Comparison of ENCODE assay signal across 28 cellular contexts in the genomic region with DNA sequence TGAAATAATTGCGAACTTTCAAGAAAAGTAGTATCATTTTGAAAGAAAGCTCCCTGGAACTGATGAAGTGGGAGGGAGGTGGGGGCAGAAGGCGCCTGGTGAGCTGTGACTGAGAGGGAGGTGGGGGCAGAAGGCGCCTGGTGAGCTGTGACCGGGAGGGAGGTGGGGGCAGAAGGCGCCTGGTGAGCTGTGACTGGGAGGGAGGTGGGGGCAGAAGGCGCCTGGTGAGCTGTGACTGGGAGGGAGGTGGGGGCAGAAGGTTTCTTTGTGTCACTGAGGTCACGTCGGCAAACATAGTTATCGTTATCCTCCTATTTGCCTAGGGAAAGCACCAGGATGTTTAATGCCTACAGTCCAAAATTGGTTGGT. TPM values are rescaled to one million over a fixed set of nuclear protein-coding genes. Genes with fewer than 3 reads are reported as not detected.
DNase-seq lines count a peak whose midpoint lies in the region; ATAC-seq lines count a peak whose summit lies in the region.
"Had no signal": no experiment of that assay in that cellular context is flagged by ENCODE, and none has a peak within 500 bp of the region (broad histone marks: within the 10 kb centered on the region; RNA-seq: fewer than 3 reads in every experiment).

No MANE protein-coding gene starts in this region.

- H3K9me3 Mint-ChIP-seq in activated T-helper 2 cell treated with anti-CD3 and anti-CD28 coated beads, Interferon-gamma antibody, Interleukin-2, Interleukin-4, amounts not matched to agents 10 μg/mL and 5 μg/mL and 100 μg/mL, durations not matched to agents 14 hours and 24 hours and 36 hours = peaks cover 8% of the 10 kb centered on the region
- H3K9me3 Mint-ChIP-seq in naive thymus-derived CD4-positive, alpha-beta T cell = peaks cover 0 to 4% (median 0%) of the 10 kb centered on the region in 11 donors
- H3K9me3 Mint-ChIP-seq in activated T-cell treated with anti-CD3 and anti-CD28 coated beads, Interleukin-2, amount 50 U/mL, for 72 hours = peaks cover 1 to 4% of the 10 kb centered on the region in 2 donors
- H3K9me3 Mint-ChIP-seq: activated naive CD4-positive, alpha-beta T cell treated with anti-CD3 and anti-CD28 coated beads, Interleukin-2, amount 50 U/mL, for 24 hours; stimulated activated naive CD8-positive, alpha-beta T cell treated with anti-CD3 and anti-CD28 coated beads, Interleukin-15, Interleukin-2, amounts not matched to agents 100 ng/mL and 50 ng/mL, for 24 hours had no signal

- peaks cover 19% of the 10 kb centered on the region for H3K4me1 Mint-ChIP-seq in activated T-helper 2 cell treated with anti-CD3 and anti-CD28 coated beads, Interferon-gamma antibody, Interleukin-2, Interleukin-4, amounts not matched to agents 10 μg/mL and 5 μg/mL and 100 μg/mL, durations not matched to agents 14 hours and 24 hours and 36 hours (ENCODE audit: low read depth)
- peaks cover 5 to 11% (median 9%) of the 10 kb centered on the region in 7 donors for H3K4me1 Mint-ChIP-seq in naive thymus-derived CD4-positive, alpha-beta T cell
- peaks cover 36% of the 10 kb centered on the region for H3K4me1 Mint-ChIP-seq in activated T-cell treated with anti-CD3 and anti-CD28 coated beads, Interleukin-2, amount 50 U/mL, for 72 hours (ENCODE audit: low read depth)

- CTCF ChIA-PET in naive thymus-derived CD4-positive, alpha-beta T cell (lab: Charles Lee) = no interaction called here

- peaks cover 7% of the 10 kb centered on the region for H3K36me3 Mint-ChIP-seq in activated T-helper 2 cell treated with anti-CD3 and anti-CD28 coated beads, Interferon-gamma antibody, Interleukin-2, Interleukin-4, amounts not matched to agents 10 μg/mL and 5 μg/mL and 100 μg/mL, durations not matched to agents 14 hours and 24 hours and 36 hours (ENCODE audit: low read depth)
- H3K36me3 Mint-ChIP-seq in naive thymus-derived CD4-positive, alpha-beta T cell = peaks cover 0 to 3% (median 0%) of the 10 kb centered on the region in 5 donors
- peaks cover 0 to 3% of the 10 kb centered on the region in 2 donors for H3K36me3 Mint-ChIP-seq in activated T-cell treated with anti-CD3 and anti-CD28 coated beads, Interleukin-2, amount 50 U/mL, for 72 hours (ENCODE audit: insufficient read depth in 2 of 2)
- H3K36me3 Mint-ChIP-seq: CD4-positive, CD25-positive, alpha-beta regulatory T cell had no signal

- POLR2A ChIA-PET in naive thymus-derived CD4-positive, alpha-beta T cell (lab: Charles Lee) = no interaction called here

- peaks cover 22% of the 10 kb centered on the region for H3K27me3 Mint-ChIP-seq in activated T-helper 2 cell treated with anti-CD3 and anti-CD28 coated beads, Interferon-gamma antibody, Interleukin-2, Interleukin-4, amounts not matched to agents 10 μg/mL and 5 μg/mL and 100 μg/mL, durations not matched to agents 14 hours and 24 hours and 36 hours (ENCODE audit: low read depth)
- peaks cover 41 to 61% (median 51%) of the 10 kb centered on the region in 5 donors for H3K27me3 Mint-ChIP-seq in naive thymus-derived CD4-positive, alpha-beta T cell
- H3K27me3 Mint-ChIP-seq in activated T-cell treated with anti-CD3 and anti-CD28 coated beads, Interleukin-2, amount 50 U/mL, for 72 hours (ENCODE audit: low read depth) = peaks cover 45% of the 10 kb centered on the region

- no peaks in the 10 kb centered on the region for H3K4me1 ChIP-seq in naive thymus-derived CD4-positive, alpha-beta T cell (ENCODE audit: control insufficient read depth in 2 of 2, insufficient read depth in 2 of 2, low read length in 2 of 2)
- H3K4me1 ChIP-seq: colonic mucosa, SJSA1 had no signal

- no peak overlapping the region for H3K4me3 ChIP-seq in naive thymus-derived CD4-positive, alpha-beta T cell (ENCODE audit: low read length)
- H3K4me3 ChIP-seq: colonic mucosa, HAP-1, SJSA1, thoracic aorta had no signal

- DNase-seq in DMS 273 (lab: John Stamatoyannopoulos, UW; ENCODE audit: unreplicated experiment) (peak; percentile 42), DMS 273 treated with DMSO at 0.1 percent for 48 hours (lab: John Stamatoyannopoulos, UW) (no peak), HK-2 (ENCODE audit: unreplicated experiment) (peak; percentile 69), NCI-H446 treated with DMSO at 0.1 percent for 48 hours (lab: John Stamatoyannopoulos, UW) (no peak), posterior vena cava (ENCODE audit: low spot score) (no peak)
- DNase-seq in activated T-helper 2 cell treated with anti-CD3 and anti-CD28 coated beads, Interferon-gamma antibody, Interleukin-2, Interleukin-4, amounts not matched to agents 10 μg/mL and 5 μg/mL and 100 μg/mL, durations not matched to agents 14 hours and 24 hours and 36 hours (ENCODE audit: low spot score) = no peak
- DNase-seq in naive thymus-derived CD4-positive, alpha-beta T cell = no peak
- no peak for DNase-seq in activated T-cell treated with anti-CD3 and anti-CD28 coated beads, Interleukin-2, amount 50 U/mL, for 72 hours
- DNase-seq: activated CD4-positive, CD25-positive, alpha-beta regulatory T cell treated with anti-CD3 and anti-CD28 coated beads, Interleukin-2, amount 50 U/mL, for 72 hours; activated T-cell treated with anti-CD3 and anti-CD28 coated beads, Interleukin-2, amount 50 U/mL, for 1 hour; amygdala; CD4-positive, CD25-positive, alpha-beta regulatory T cell; colonic mucosa; effector CD8-positive, alpha-beta T cell; erythroblast; NCI-H1048; NCI-H1694; NCI-H524 treated with DMSO at 0.1 percent for 48 hours; stimulated activated CD4-positive, alpha-beta T cell treated with anti-CD3 and anti-CD28 coated beads, Interleukin-15, amount 100 ng/mL, for 24 hours; T-helper 1 cell had no signal

- peak overlapping the region; percentile 7 for H3K27ac Mint-ChIP-seq in activated T-helper 2 cell treated with anti-CD3 and anti-CD28 coated beads, Interferon-gamma antibody, Interleukin-2, Interleukin-4, amounts not matched to agents 10 μg/mL and 5 μg/mL and 100 μg/mL, durations not matched to agents 14 hours and 24 hours and 36 hours
- H3K27ac Mint-ChIP-seq in naive thymus-derived CD4-positive, alpha-beta T cell = peak overlapping the region in 1 of 9 donors; percentile 13
- H3K27ac Mint-ChIP-seq in activated T-cell treated with anti-CD3 and anti-CD28 coated beads, Interleukin-2, amount 50 U/mL, for 72 hours = no peak overlapping the region
- H3K27ac Mint-ChIP-seq: activated naive CD4-positive, alpha-beta T cell treated with anti-CD3 and anti-CD28 coated beads, Interleukin-2, amount 50 U/mL, for 24 hours; stimulated activated naive CD8-positive, alpha-beta T cell treated with anti-CD3 and anti-CD28 coated beads, Interleukin-15, Interleukin-2, amounts not matched to agents 100 ng/mL and 50 ng/mL, for 24 hours had no signal

- ATAC-seq in naive thymus-derived CD4-positive, alpha-beta T cell = peak; percentile 55
- no peak for ATAC-seq in activated T-cell treated with anti-CD3 and anti-CD28 coated beads, Interleukin-2, amount 50 U/mL, for 72 hours (replicated peaks in 1 of 2)

- peaks cover 0 to 3% of the 10 kb centered on the region in 2 donors for H3K27me3 ChIP-seq in naive thymus-derived CD4-positive, alpha-beta T cell (ENCODE audit: control insufficient read depth in 2 of 2, insufficient read depth in 2 of 2, low read length in 2 of 2)
- H3K27me3 ChIP-seq: SJSA1 had no signal

- H3K9me3 ChIP-seq in naive thymus-derived CD4-positive, alpha-beta T cell (ENCODE audit: control insufficient read depth in 2 of 3, low read length in 3 of 3) = no peaks in the 10 kb centered on the region
- H3K9me3 ChIP-seq: colonic mucosa, SJSA1, thoracic aorta had no signal

- no peak overlapping the region for H3K27ac ChIP-seq in naive thymus-derived CD4-positive, alpha-beta T cell (ENCODE audit: low read depth, low read length)
- H3K27ac ChIP-seq: 22Rv1, colonic mucosa, SJSA1, thoracic aorta had no signal

- intact Hi-C loops in activated T-helper 2 cell treated with anti-CD3 and anti-CD28 coated beads, Interferon-gamma antibody, Interleukin-2, Interleukin-4, amounts not matched to agents 10 μg/mL and 5 μg/mL and 100 μg/mL, durations not matched to agents 14 hours and 24 hours and 36 hours (cut with micrococcal nuclease) = loop anchor here (5.0 kb wide), 1 partner anchor 103 kb away; no protein-coding TSS in a partner anchor
- intact Hi-C loops in naive thymus-derived CD4-positive, alpha-beta T cell (cut with micrococcal nuclease) = loop anchor here in 1 of 2 donors (1.0 kb wide), 1 partner anchor 122 kb away; no protein-coding TSS in a partner anchor
- intact Hi-C loops in posterior vena cava (cut with DNase I) = loop anchor here in 1 of 2 donors (10.0 kb wide), 1 partner anchor 90 kb away; a partner anchor contains a TSS

- H3K36me3 ChIP-seq in naive thymus-derived CD4-positive, alpha-beta T cell (ENCODE audit: control insufficient read depth in 2 of 3, insufficient read depth in 3 of 3, low read length in 3 of 3) = no peaks in the 10 kb centered on the region
- H3K36me3 ChIP-seq: colonic mucosa, HAP-1, SJSA1, thoracic aorta had no signal

- no peak overlapping the region for H3K4me3 Mint-ChIP-seq in activated T-helper 2 cell treated with anti-CD3 and anti-CD28 coated beads, Interferon-gamma antibody, Interleukin-2, Interleukin-4, amounts not matched to agents 10 μg/mL and 5 μg/mL and 100 μg/mL, durations not matched to agents 14 hours and 24 hours and 36 hours (ENCODE audit: low read depth)
- no peak overlapping the region for H3K4me3 Mint-ChIP-seq in naive thymus-derived CD4-positive, alpha-beta T cell
- no peak overlapping the region for H3K4me3 Mint-ChIP-seq in activated T-cell treated with anti-CD3 and anti-CD28 coated beads, Interleukin-2, amount 50 U/mL, for 72 hours
- H3K4me3 Mint-ChIP-seq: stimulated activated naive CD8-positive, alpha-beta T cell treated with anti-CD3 and anti-CD28 coated beads, Interleukin-15, Interleukin-2, amounts not matched to agents 100 ng/mL and 50 ng/mL, for 24 hours had no signal

RNA-seq across cellular contexts. Expression of gene C2CD4C, which starts 24.2 kb away (rescaled TPM):
- total RNA-seq in activated T-helper 2 cell treated with anti-CD3 and anti-CD28 coated beads, Interferon-gamma antibody, Interleukin-2, Interleukin-4, amounts not matched to agents 10 μg/mL and 5 μg/mL and 100 μg/mL, durations not matched to agents 14 hours and 24 hours and 36 hours = 0.14 and 0.23 TPM in 2 replicates
- total RNA-seq in naive thymus-derived CD4-positive, alpha-beta T cell = not detected
- polyA plus RNA-seq in naive thymus-derived CD4-positive, alpha-beta T cell = not detected
- total RNA-seq in activated T-cell treated with anti-CD3 and anti-CD28 coated beads, Interleukin-2, amount 50 U/mL, for 72 hours = under 1 TPM; 0.77 to 0.97 TPM
- 1 to 10 TPM; 1.1 to 2.9 TPM for total RNA-seq in posterior vena cava
- total RNA-seq: activated CD8-positive, alpha-beta memory T cell treated with anti-CD3 and anti-CD28 coated beads for 36 hours; CD4-positive, CD25-positive, alpha-beta regulatory T cell; RPMI7951 had no signal
- polyA plus RNA-seq: CD4-positive, CD25-positive, alpha-beta regulatory T cell had no signal

RNA-seq across cellular contexts. Expression of gene MIER2, which starts 40.2 kb away (rescaled TPM):
- 29.2 and 30.5 TPM in 2 replicates for total RNA-seq in activated T-helper 2 cell treated with anti-CD3 and anti-CD28 coated beads, Interferon-gamma antibody, Interleukin-2, Interleukin-4, amounts not matched to agents 10 μg/mL and 5 μg/mL and 100 μg/mL, durations not matched to agents 14 hours and 24 hours and 36 hours
- 10 to 100 TPM; 16.0 to 24.6 (median 17.7) TPM for total RNA-seq in naive thymus-derived CD4-positive, alpha-beta T cell
- polyA plus RNA-seq in naive thymus-derived CD4-positive, alpha-beta T cell = 1 to 10 TPM; 3.9 to 7.8 TPM
- total RNA-seq in activated T-cell treated with anti-CD3 and anti-CD28 coated beads, Interleukin-2, amount 50 U/mL, for 72 hours = 10 to 100 TPM; 25.8 to 29.0 TPM
- 10 to 100 TPM; 18.8 to 25.3 TPM for total RNA-seq in posterior vena cava

Comparison
In these comparisons a context has a peak if more than half of its experiments do, and no peak if none do; other contexts are left out.
1. DNase-seq: peak in DMS 273 (single experiment) and HK-2 (single experiment); none in DMS 273 treated with DMSO at 0.1 percent for 48 hours (single experiment), activated T-helper 2 cell treated with anti-CD3 and anti-CD28 coated beads, Interferon-gamma antibody, Interleukin-2, Interleukin-4, amounts not matched to agents 10 μg/mL and 5 μg/mL and 100 μg/mL, durations not matched to agents 14 hours and 24 hours and 36 hours (single experiment), naive thymus-derived CD4-positive, alpha-beta T cell (0 of 9), activated T-cell treated with anti-CD3 and anti-CD28 coated beads, Interleukin-2, amount 50 U/mL, for 72 hours (0 of 2), NCI-H446 treated with DMSO at 0.1 percent for 48 hours (single experiment) and posterior vena cava (single experiment).